9 cellular contexts compared by ENCODE assay signal in the genomic region with DNA sequence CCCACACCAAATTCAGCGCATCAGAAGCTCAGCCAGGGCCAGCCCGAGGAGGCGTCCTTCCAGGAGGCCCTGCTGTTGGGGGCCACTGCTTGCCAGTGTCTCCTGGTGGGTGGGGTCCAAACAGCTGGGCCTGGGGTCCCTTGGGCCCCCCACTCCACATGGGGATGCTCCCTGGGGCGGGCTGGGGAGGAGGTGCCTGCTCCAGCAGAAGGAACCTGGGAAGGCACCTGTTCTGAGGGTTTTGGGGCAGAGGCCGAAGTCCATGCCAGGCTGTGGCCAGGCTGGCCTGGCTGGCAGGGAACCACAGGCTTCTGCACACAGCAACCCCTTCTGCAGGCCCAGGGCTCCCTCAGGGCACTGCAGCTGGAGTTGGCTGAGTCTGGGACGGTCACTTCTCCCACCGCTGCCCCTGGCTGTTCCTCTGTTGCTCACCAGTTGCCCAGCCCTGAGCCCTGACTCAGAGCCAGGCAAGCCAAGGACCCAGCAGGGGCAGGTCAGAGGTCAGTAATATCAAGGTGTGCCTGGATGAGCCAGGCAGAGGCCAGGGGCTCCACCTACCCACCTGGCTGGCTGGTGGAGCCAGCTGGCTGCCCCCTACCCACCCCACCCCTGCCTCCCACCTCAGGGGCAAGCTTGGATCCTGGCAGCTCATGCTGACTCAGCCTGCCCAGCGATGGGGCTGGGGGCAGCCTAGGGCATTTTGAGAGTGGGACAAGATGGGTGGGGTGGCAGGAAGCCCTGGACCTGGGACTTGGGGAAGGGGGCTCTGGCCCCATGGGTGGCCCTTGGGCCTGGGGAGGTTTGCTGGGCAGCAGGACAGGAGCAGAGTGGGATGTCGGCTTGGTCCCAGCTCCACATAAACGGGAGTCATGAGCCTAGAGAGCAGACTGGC. TPM values are rescaled to one million over a fixed set of nuclear protein-coding genes. Genes with fewer than 3 reads are reported as not detected.
DNase-seq lines count a peak whose midpoint lies in the region; ATAC-seq and TF ChIP-seq lines count a peak whose summit lies in the region.
"Had no signal": no experiment of that assay in that cellular context is flagged by ENCODE, and none has a peak within 500 bp of the region (broad histone marks: within the 10 kb centered on the region; RNA-seq: fewer than 3 reads in every experiment).

No MANE protein-coding gene starts in this region.

- H2AK5ac ChIP-seq in mesenchymal stem cell (ENCODE audit: low read length, severe bottlenecking), result peak overlapping the region; percentile 34

- H3K9ac ChIP-seq in mesenchymal stem cell (ENCODE audit: low read length), result no peak overlapping the region

- peak overlapping the region; percentile 41 for H4K91ac ChIP-seq in mesenchymal stem cell (ENCODE audit: low read length)

- H3K4me2 ChIP-seq in mesenchymal stem cell (ENCODE audit: low read length, poor library complexity, severe bottlenecking), result no peak overlapping the region

- H3K27me3 ChIP-seq in mesenchymal stem cell (ENCODE audit: control insufficient read depth in 1 of 2, insufficient read depth in 1 of 2, low read length in 2 of 2), result no peaks in the 10 kb centered on the region

- no peaks in the 10 kb centered on the region for H3K27me3 Mint-ChIP-seq in MCF 10A (ENCODE audit: insufficient read depth, unreplicated experiment)

- no peak overlapping the region for H2BK12ac ChIP-seq in mesenchymal stem cell (ENCODE audit: low read length in 2 of 2)

- WGBS in mesenchymal stem cell, result 64% methylated on average over 10 of the region's 10 CpGs

- H3K9me3 ChIP-seq in mesenchymal stem cell (ENCODE audit: control insufficient read depth, low read length), result peaks cover 9% of the 10 kb centered on the region

- CTCF ChIA-PET in MCF 10A (lab: Yijun Ruan, JAX), result interaction anchor here (0.6 to 3.0 kb wide), 4 partner anchors 10 to 53 kb away, joined by 3 to 12 read pairs (median 5); no protein-coding TSS in a partner anchor

- no peak for ATAC-seq in HG03520 (IDR thresholded peaks at IDR 0.05; ENCODE audit: unreplicated experiment)

- TF ChIP-seq CTCF in MCF 10A (IDR thresholded peaks at IDR 0.05; ENCODE audit: unreplicated experiment), result no peak

- intact Hi-C loops in MCF 10A (cut with micrococcal nuclease), result no loop called here

- no peak overlapping the region for H2BK5ac ChIP-seq in mesenchymal stem cell (ENCODE audit: low read depth, low read length, poor library complexity, severe bottlenecking)

- no peak overlapping the region for H3K23ac ChIP-seq in mesenchymal stem cell (ENCODE audit: low read length in 2 of 2)

- H3K27ac ChIP-seq in mesenchymal stem cell (ENCODE audit: low read length, poor library complexity, severe bottlenecking), result peak overlapping the region; percentile 17

- no peak overlapping the region for H3K4me3 Mint-ChIP-seq in MCF 10A (ENCODE audit: unreplicated experiment)
- H3K4me3 Mint-ChIP-seq: mesothelial cell of epicardium had no signal

- H2BK120ac ChIP-seq in mesenchymal stem cell (ENCODE audit: low read depth, low read length), result no peak overlapping the region

- H3K14ac ChIP-seq in mesenchymal stem cell (ENCODE audit: low read length in 2 of 2), result peak overlapping the region in 1 of 2 experiments; percentile 26

- peaks cover 40% of the 10 kb centered on the region for H3K4me1 ChIP-seq in mesenchymal stem cell (ENCODE audit: control insufficient read depth, insufficient read depth, low read depth, low read length)

- H3K18ac ChIP-seq in mesenchymal stem cell (ENCODE audit: low read depth in 1 of 2, low read length in 2 of 2), result peak overlapping the region in 1 of 2 experiments; percentile 4

- H3K79me1 ChIP-seq in mesenchymal stem cell (replicated peaks; ENCODE audit: low read length, poor library complexity, severe bottlenecking), result peaks cover 19% of the 10 kb centered on the region

- peaks cover 11 to 36% of the 10 kb centered on the region in 2 experiments for H3K36me3 ChIP-seq in mesenchymal stem cell (ENCODE audit: control insufficient read depth in 1 of 2, insufficient read depth in 2 of 2, low read depth in 1 of 2, low read length in 2 of 2)

- no peaks in the 10 kb centered on the region for H3K4me1 Mint-ChIP-seq in MCF 10A (ENCODE audit: insufficient read depth, unreplicated experiment)

- DNase-seq in CD1c-positive myeloid dendritic cell (ENCODE audit: extremely low spot score), result peak; percentile 21
- DNase-seq in HT1080 (ENCODE audit: low read depth), result peak; percentile 50
- peak; percentile 66 for DNase-seq in MCF 10A (ENCODE audit: unreplicated experiment)
- no peak for DNase-seq in mesenchymal stem cell
- DNase-seq in AG08396 (ENCODE audit: low spot score), result no peak
- DNase-seq in stimulated activated naive CD4-positive, alpha-beta T cell (lab: John Stamatoyannopoulos, UW), result no peak
- DNase-seq in RKO (ENCODE audit: low spot score), result no peak

- H4K8ac ChIP-seq in mesenchymal stem cell (ENCODE audit: low read length), result no peak overlapping the region

- H3K4me3 ChIP-seq in mesenchymal stem cell (ENCODE audit: insufficient read depth in 1 of 2, low read depth in 1 of 2, low read length in 2 of 2), result no peak overlapping the region

- POLR2A ChIA-PET in MCF 10A (lab: Yijun Ruan, JAX), result interaction anchor here (0.8 to 1.9 kb wide), 5 partner anchors 11 to 48 kb away, joined by 3 to 20 read pairs (median 4); a partner anchor contains a TSS

- H3K27ac Mint-ChIP-seq in MCF 10A (ENCODE audit: low read depth, unreplicated experiment), result peak overlapping the region; percentile 35
- H3K27ac Mint-ChIP-seq: mesothelial cell of epicardium had no signal

- H3K36me3 Mint-ChIP-seq in MCF 10A (ENCODE audit: insufficient read depth, unreplicated experiment), result peaks cover 38% of the 10 kb centered on the region

- H2AFZ ChIP-seq in mesenchymal stem cell (ENCODE audit: low read depth, low read length), result no peak overlapping the region

- BruUV-seq in MCF 10A (replicated peaks; lab: Mats Ljungman, UMichigan), result no TSS peak

- H3K4ac ChIP-seq in mesenchymal stem cell (ENCODE audit: low read depth in 1 of 2, low read length in 2 of 2), result no peak overlapping the region

- H3K9me3 Mint-ChIP-seq in MCF 10A (ENCODE audit: unreplicated experiment), result peaks cover 19% of the 10 kb centered on the region

- no peak overlapping the region for H2BK15ac ChIP-seq in mesenchymal stem cell (ENCODE audit: low read depth, poor library complexity, severe bottlenecking)

RNA-seq across cellular contexts. Expression of a gene that starts 12.0 kb away (rescaled TPM):
- 71.3 and 193 TPM in 2 replicates for total RNA-seq in HT1080 (2014; rRNA removed; shearing (Covaris generic))
- 279 and 295 TPM in 2 replicates for polyA plus RNA-seq in HT1080 (2015; cell fraction: cytosol; rRNA removed)
- polyA plus RNA-seq in HT1080 (2015; cell fraction: nucleus; rRNA removed), result 40.8 and 82.2 TPM in 2 replicates
- total RNA-seq in MCF 10A (2022), result 118 and 135 TPM in 2 replicates
- polyA plus RNA-seq in mesenchymal stem cell (2013, experiment 1 of 2), result 272 TPM
- 276 TPM for polyA plus RNA-seq in mesenchymal stem cell (2013, experiment 2 of 2)

RNA-seq across cellular contexts. Expression of a gene that starts 51.0 kb away (rescaled TPM):
- total RNA-seq in HT1080 (2014; rRNA removed; shearing (Covaris generic)), result 113 and 119 TPM in 2 replicates
- polyA plus RNA-seq in HT1080 (2015; cell fraction: cytosol; rRNA removed), result 131 and 149 TPM in 2 replicates
- polyA plus RNA-seq in HT1080 (2015; cell fraction: nucleus; rRNA removed), result 148 and 163 TPM in 2 replicates
- 103 TPM in 2 replicates for total RNA-seq in MCF 10A (2022)
- 67.4 TPM for polyA plus RNA-seq in mesenchymal stem cell (2013, experiment 1 of 2)
- 68.8 TPM for polyA plus RNA-seq in mesenchymal stem cell (2013, experiment 2 of 2)

RNA-seq across cellular contexts. Expression of a gene that starts 55.6 kb away (rescaled TPM):
- 2.1 and 4.4 TPM in 2 replicates for total RNA-seq in HT1080 (2014; rRNA removed; shearing (Covaris generic))
- 0.86 and 1.7 TPM in 2 replicates for polyA plus RNA-seq in HT1080 (2015; cell fraction: cytosol; rRNA removed)
- 1.3 and 1.5 TPM in 2 replicates for polyA plus RNA-seq in HT1080 (2015; cell fraction: nucleus; rRNA removed)
- 5.7 and 6.9 TPM in 2 replicates for total RNA-seq in MCF 10A (2022)
- 29.4 TPM for polyA plus RNA-seq in mesenchymal stem cell (2013, experiment 1 of 2)
- polyA plus RNA-seq in mesenchymal stem cell (2013, experiment 2 of 2), result 31.0 TPM

Comparison
In these comparisons a context has a peak if more than half of its experiments do, and no peak if none do; other contexts are left out.
1. DNase-seq: peak in CD1c-positive myeloid dendritic cell (single experiment), HT1080 (single experiment) and MCF 10A (single experiment); none in mesenchymal stem cell (single experiment), AG08396 (single experiment), stimulated activated naive CD4-positive, alpha-beta T cell (0 of 6) and RKO (single experiment).